Comparison of ENCODE assay signal across 18 cellular contexts in the genomic region with DNA sequence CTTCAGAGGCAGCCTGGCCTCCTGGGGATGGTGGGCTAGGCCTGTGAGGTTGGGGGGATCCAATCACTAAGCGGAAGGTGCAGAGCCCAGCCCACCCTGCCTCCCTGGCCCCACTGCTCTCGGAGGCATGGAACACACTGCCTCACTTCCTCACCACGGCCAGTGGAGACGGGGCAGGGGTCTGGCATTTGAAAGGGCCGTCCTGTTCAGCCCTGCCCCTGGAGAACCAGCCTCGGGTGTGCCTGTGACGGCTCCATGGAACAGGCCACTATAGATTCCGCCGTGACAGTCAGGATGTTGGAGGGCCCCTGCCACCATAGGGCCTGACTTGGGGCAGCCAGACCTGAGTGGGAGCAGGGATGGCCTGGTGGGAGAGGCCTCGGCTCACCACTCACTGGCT.
A peak's percentile ranks its signal among the peaks of the same experiment; 100 is the strongest.
DNase-seq lines count a peak whose midpoint lies in the region; ATAC-seq and TF ChIP-seq lines count a peak whose summit lies in the region.
"Had no signal": no experiment of that assay in that cellular context is flagged by ENCODE, and none has a peak within 500 bp of the region (broad histone marks: within the 10 kb centered on the region; RNA-seq: fewer than 3 reads in every experiment).

No MANE protein-coding gene starts in this region.

- H3K9me3 ChIP-seq in ES-I3 (ENCODE audit: control insufficient read depth, insufficient read depth, low read length) = 0 out of 2 replicates have a peak, but pooled peaks cover 4% of the 10 kb centered on the region
- H3K9me3 ChIP-seq in NT2/D1 (ENCODE audit: insufficient read depth, low read length) = peaks cover 7% of the 10 kb centered on the region; the same call in 1 of the 2 replicates
- H3K9me3 ChIP-seq in iPS-15b (ENCODE audit: control insufficient read depth, insufficient read depth, low read length) = no peaks in the 10 kb centered on the region
- H3K9me3 ChIP-seq in neural progenitor cell (ENCODE audit: low read depth) = no peaks in the 10 kb centered on the region
- H3K9me3 ChIP-seq: Peyer's patch had no signal

- H3K4me3 ChIP-seq in NT2/D1 (ENCODE audit: insufficient read length, low read depth) (no peak overlapping the region), iPS-15b (ENCODE audit: low read depth, low read length) (peak overlapping the region; percentile 13), neural progenitor cell (no peak overlapping the region)
- H3K4me3 ChIP-seq: Peyer's patch, SK-N-MC had no signal

- no peak for DNase-seq in NT2/D1 (ENCODE audit: low read depth, low spot score)
- DNase-seq in neural progenitor cell (ENCODE audit: low spot score) = no peak
- DNase-seq in NCI-H2029 treated with DMSO at 0.1 percent for 48 hours (lab: John Stamatoyannopoulos, UW) = no peak
- DNase-seq: COR-L47, HCEC 1CT, KG1, NCI-H2227 treated with DMSO at 0.1 percent for 48 hours, NCI-H524, Right ventricle myocardium superior had no signal

- H3F3A ChIP-seq in neural progenitor cell (ENCODE audit: low read depth) = peaks cover 10% of the 10 kb centered on the region

- peak overlapping the region; percentile 26 for H2AFZ ChIP-seq in neural progenitor cell (replicated peaks)

- no peaks in the 10 kb centered on the region for H3K79me2 ChIP-seq in neural progenitor cell (ENCODE audit: low read depth)

- TF ChIP-seq CTCF in neural progenitor cell (IDR thresholded peaks at IDR 0.05) = no peak

- H3K9ac ChIP-seq in ES-I3 (ENCODE audit: low read depth, low read length) = peak overlapping the region; percentile 11; the same call in 1 of the 2 replicates
- peak overlapping the region; percentile 5 for H3K9ac ChIP-seq in NT2/D1 (ENCODE audit: insufficient read length, low read depth)
- no peak overlapping the region for H3K9ac ChIP-seq in iPS-15b (ENCODE audit: low read depth, low read length)
- H3K9ac ChIP-seq in neural progenitor cell = no peak overlapping the region

- H3K27ac ChIP-seq in neural progenitor cell = no peak overlapping the region
- H3K27ac ChIP-seq: HL-60, Peyer's patch, SK-N-MC had no signal

- no peak overlapping the region for H3K27ac Mint-ChIP-seq in neural progenitor cell
- H3K27ac Mint-ChIP-seq: CD14-positive monocyte had no signal

- ATAC-seq in HG03097 (IDR thresholded peaks at IDR 0.05; ENCODE audit: low FRiP score, unreplicated experiment) = no peak
- ATAC-seq in GM21367 (IDR thresholded peaks at IDR 0.05; ENCODE audit: unreplicated experiment) = no peak
- no peak for ATAC-seq in GM18520 (IDR thresholded peaks at IDR 0.05; ENCODE audit: unreplicated experiment)

- H3K36me3 ChIP-seq in ES-I3 (ENCODE audit: insufficient read depth, low read length) = no peaks in the 10 kb centered on the region
- no peaks in the 10 kb centered on the region for H3K36me3 ChIP-seq in NT2/D1 (ENCODE audit: insufficient read depth, insufficient read length, low read length)
- no peaks in the 10 kb centered on the region for H3K36me3 ChIP-seq in iPS-15b (ENCODE audit: control insufficient read depth, insufficient read depth, low read length)
- H3K36me3 ChIP-seq in neural progenitor cell = no peaks in the 10 kb centered on the region
- H3K36me3 ChIP-seq: Peyer's patch had no signal

- no peaks in the 10 kb centered on the region for H4K20me1 ChIP-seq in neural progenitor cell (ENCODE audit: low read depth)

- peaks cover 11% of the 10 kb centered on the region for H3K27me3 Mint-ChIP-seq in neural progenitor cell (ENCODE audit: insufficient read depth, low read depth)

- H3K4me1 ChIP-seq in ES-I3 (ENCODE audit: insufficient read depth, low read length) (peaks cover 13% of the 10 kb centered on the region), NT2/D1 (ENCODE audit: insufficient read depth, insufficient read length) (peaks cover 16% of the 10 kb centered on the region), iPS-15b (ENCODE audit: control insufficient read depth, insufficient read depth, low read length) (peaks cover 5% of the 10 kb centered on the region), neural progenitor cell (peaks cover 18% of the 10 kb centered on the region)
- H3K4me1 ChIP-seq: Peyer's patch had no signal

- H3K27me3 ChIP-seq in NT2/D1 (ENCODE audit: insufficient read depth, insufficient read length) = peaks cover 11% of the 10 kb centered on the region
- H3K27me3 ChIP-seq in iPS-15b (ENCODE audit: control insufficient read depth, insufficient read depth, low read length) = peaks cover 7% of the 10 kb centered on the region
- no peaks in the 10 kb centered on the region for H3K27me3 ChIP-seq in neural progenitor cell
- H3K27me3 ChIP-seq: Peyer's patch had no signal

- H3K4me2 ChIP-seq in neural progenitor cell = peak overlapping the region; percentile 35

- peaks cover 9% of the 10 kb centered on the region for H3K9me3 Mint-ChIP-seq in neural progenitor cell

- H3K36me3 Mint-ChIP-seq in neural progenitor cell = no peaks in the 10 kb centered on the region
- H3K36me3 Mint-ChIP-seq: CD14-positive monocyte had no signal

- no peak overlapping the region for H3K4me3 Mint-ChIP-seq in neural progenitor cell
- H3K4me3 Mint-ChIP-seq: CD14-positive monocyte had no signal

- peaks cover 40% of the 10 kb centered on the region for H3K4me1 Mint-ChIP-seq in neural progenitor cell
- H3K4me1 Mint-ChIP-seq: CD14-positive monocyte had no signal

Comparison
In these comparisons a context has a peak if more than half of its experiments do, and no peak if none do; other contexts are left out.
1. H3K9ac ChIP-seq: peak in ES-I3 (single experiment) and NT2/D1 (single experiment); none in iPS-15b (single experiment) and neural progenitor cell (single experiment).